29 cellular contexts compared by ENCODE assay signal in the genomic region with DNA sequence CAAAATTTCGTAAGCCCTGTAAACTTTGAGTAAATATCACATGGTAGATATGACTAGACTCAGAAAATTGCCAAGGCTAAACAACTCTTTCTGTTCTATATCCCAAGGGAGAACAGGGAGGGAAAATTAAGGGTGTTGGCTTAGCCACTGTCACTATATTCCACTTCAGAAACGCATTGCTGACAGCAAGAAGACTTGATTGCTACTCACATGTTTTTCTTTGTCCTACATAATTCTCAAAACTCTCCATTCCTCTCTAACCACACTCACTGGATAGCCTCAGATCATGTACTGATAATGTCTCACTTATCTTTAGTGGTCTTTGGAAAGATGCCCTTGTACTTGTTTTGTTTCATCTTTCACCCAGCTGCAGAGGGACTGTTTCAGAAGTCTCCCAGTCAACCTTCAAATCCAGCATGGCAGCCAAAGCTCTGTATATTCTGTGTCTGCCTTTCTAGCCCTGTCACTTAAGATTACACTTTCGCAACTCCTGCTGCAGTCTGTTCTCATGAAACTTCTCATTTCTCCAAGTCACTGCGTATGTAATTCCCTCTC.
DNase-seq lines count a peak whose midpoint lies in the region; ATAC-seq, FAIRE-seq and TF ChIP-seq lines count a peak whose summit lies in the region.
"Had no signal": no experiment of that assay in that cellular context is flagged by ENCODE, and none has a peak within 500 bp of the region (broad histone marks: within the 10 kb centered on the region; RNA-seq: fewer than 3 reads in every experiment).

No MANE protein-coding gene starts in this region.

- H3K36me3 Mint-ChIP-seq in astrocyte (ENCODE audit: low read depth, unreplicated experiment) = no peaks in the 10 kb centered on the region
- H3K36me3 Mint-ChIP-seq in activated naive CD8-positive, alpha-beta T cell treated with anti-CD3 and anti-CD28 coated beads, Interleukin-2, amount 50 U/mL, for 24 hours (ENCODE audit: low read depth) = no peaks in the 10 kb centered on the region
- H3K36me3 Mint-ChIP-seq: activated naive CD4-positive, alpha-beta T cell treated with anti-CD3 and anti-CD28 coated beads, Interleukin-2, amount 50 U/mL, for 72 hours; brain; CD4-positive, CD25-positive, alpha-beta regulatory T cell; stimulated activated naive B cell treated with anti-CD40 and anti-IgM and Interleukin-4, amounts not matched to agents 10 μg/mL and 1 μg/mL and 100 μg/mL, for 72 hours; T-cell had no signal

- DNase-seq in AG08395 (ENCODE audit: low spot score) = peak; percentile 9
- peak; percentile 15 for DNase-seq in HS-27A (ENCODE audit: low read depth)
- peak; percentile 26 for DNase-seq in astrocyte (ENCODE audit: low read depth)
- DNase-seq in fibroblast of pulmonary artery (ENCODE audit: low read depth) = peak; percentile 62
- DNase-seq in stimulated activated naive CD4-positive, alpha-beta T cell treated with Interleukin-2 at 50 U/mL for 16 hours (lab: John Stamatoyannopoulos, UW) = no peak
- DNase-seq in activated naive CD4-positive, alpha-beta T cell treated with Interleukin-2 at 50 U/mL for 16 hours = no peak
- no peak for DNase-seq in activated naive CD8-positive, alpha-beta T cell treated with anti-CD3 and anti-CD28 coated beads, Interleukin-2, amount 50 U/mL, for 24 hours
- DNase-seq in activated CD4-positive, CD25-positive, alpha-beta regulatory T cell treated with anti-CD3 and anti-CD28 coated beads, Interleukin-2, amount 50 U/mL, for 72 hours = no peak
- DNase-seq: CD4-positive, CD25-positive, alpha-beta regulatory T cell; cortex of kidney; DMS 273 treated with DMSO at 0.1 percent for 48 hours; GOT3; KBM-7; NCI-H1105; NCI-H2081; NCI-H69; nephron progenitor cell; sigmoid colon; stimulated activated CD4-positive, alpha-beta T cell treated with anti-CD3 and anti-CD28 coated beads, Interleukin-1b, Interleukin-23, amount 100 ng/mL, for 48 hours; stimulated activated naive B cell treated with anti-CD40 and anti-IgM and Interleukin-4, amounts not matched to agents 10 μg/mL and 1 μg/mL and 100 μg/mL, for 72 hours; T-cell; thyroid gland had no signal

- no peak overlapping the region for H3K4me3 ChIP-seq in astrocyte (ENCODE audit: insufficient read depth, low read depth, low read length)
- H3K4me3 ChIP-seq in fibroblast of pulmonary artery (replicated peaks; ENCODE audit: low read depth, low read length) = no peak overlapping the region
- H3K4me3 ChIP-seq: sigmoid colon, thyroid gland had no signal

- TF ChIP-seq CTCF in astrocyte (IDR thresholded peaks at IDR 0.05; ENCODE audit: insufficient read depth, low read depth, low read length) (no peak), fibroblast of pulmonary artery (IDR thresholded peaks at IDR 0.05; ENCODE audit: low read length, missing control alignments) (no peak)

- H3K9ac ChIP-seq in astrocyte (ENCODE audit: low read length) = no peak overlapping the region

- H3K27me3 Mint-ChIP-seq in astrocyte (ENCODE audit: low read depth, unreplicated experiment) = peaks cover 3% of the 10 kb centered on the region
- H3K27me3 Mint-ChIP-seq in activated naive CD8-positive, alpha-beta T cell treated with anti-CD3 and anti-CD28 coated beads, Interleukin-2, amount 50 U/mL, for 24 hours = no peaks in the 10 kb centered on the region
- H3K27me3 Mint-ChIP-seq: brain; CD4-positive, CD25-positive, alpha-beta regulatory T cell; T-cell had no signal

- H3K9me3 Mint-ChIP-seq in astrocyte (ENCODE audit: unreplicated experiment) = no peaks in the 10 kb centered on the region
- H3K9me3 Mint-ChIP-seq in activated naive CD8-positive, alpha-beta T cell treated with anti-CD3 and anti-CD28 coated beads, Interleukin-2, amount 50 U/mL, for 24 hours = peaks cover 12% of the 10 kb centered on the region
- H3K9me3 Mint-ChIP-seq: nephron progenitor cell had no signal

- no peaks in the 10 kb centered on the region for H3K27me3 ChIP-seq in astrocyte (ENCODE audit: insufficient read depth, low read length)
- H3K27me3 ChIP-seq: sigmoid colon, thyroid gland had no signal

- H3K4me2 ChIP-seq in astrocyte (ENCODE audit: low read length) = no peak overlapping the region

- no peaks in the 10 kb centered on the region for H4K20me1 ChIP-seq in astrocyte (ENCODE audit: insufficient read depth, low read length)

- no peaks in the 10 kb centered on the region for H3K36me3 ChIP-seq in astrocyte (ENCODE audit: insufficient read depth, low read length)
- H3K36me3 ChIP-seq: sigmoid colon, thyroid gland had no signal

- H3K27ac ChIP-seq in astrocyte (ENCODE audit: low read depth, low read length) = no peak overlapping the region
- H3K27ac ChIP-seq: sigmoid colon, thyroid gland had no signal

- ATAC-seq in activated naive CD8-positive, alpha-beta T cell treated with anti-CD3 and anti-CD28 coated beads, Interleukin-2, amount 50 U/mL, for 24 hours = no peak
- ATAC-seq: activated naive CD4-positive, alpha-beta T cell treated with anti-CD3 and anti-CD28 coated beads, Interleukin-2, amount 50 U/mL, for 72 hours; Right ventricle myocardium inferior; stimulated activated naive B cell treated with anti-CD40 and anti-IgM and Interleukin-4, amounts not matched to agents 10 μg/mL and 1 μg/mL and 100 μg/mL, for 72 hours; T-cell had no signal

- no peak overlapping the region for H3K4me3 Mint-ChIP-seq in astrocyte (ENCODE audit: unreplicated experiment)
- no peak overlapping the region for H3K4me3 Mint-ChIP-seq in activated naive CD8-positive, alpha-beta T cell treated with anti-CD3 and anti-CD28 coated beads, Interleukin-2, amount 50 U/mL, for 24 hours
- H3K4me3 Mint-ChIP-seq: brain; CD4-positive, CD25-positive, alpha-beta regulatory T cell; nephron progenitor cell; stimulated activated naive B cell treated with anti-CD40 and anti-IgM and Interleukin-4, amounts not matched to agents 10 μg/mL and 1 μg/mL and 100 μg/mL, for 72 hours; T-cell had no signal

- peaks cover 6% of the 10 kb centered on the region for H3K4me1 Mint-ChIP-seq in astrocyte (ENCODE audit: low read depth, unreplicated experiment)
- no peaks in the 10 kb centered on the region for H3K4me1 Mint-ChIP-seq in activated naive CD8-positive, alpha-beta T cell treated with anti-CD3 and anti-CD28 coated beads, Interleukin-2, amount 50 U/mL, for 24 hours
- H3K4me1 Mint-ChIP-seq: brain; nephron progenitor cell; stimulated activated naive B cell treated with anti-CD40 and anti-IgM and Interleukin-4, amounts not matched to agents 10 μg/mL and 1 μg/mL and 100 μg/mL, for 72 hours; T-cell had no signal

- H2AFZ ChIP-seq in astrocyte (ENCODE audit: low read depth, low read length) = no peak overlapping the region

- no peak for FAIRE-seq in astrocyte (lab: Jason Lieb, UNC)
- FAIRE-seq: endothelial cell of umbilical vein, GM12892, GM19239, TTC549 had no signal

- no peaks in the 10 kb centered on the region for H3K4me1 ChIP-seq in astrocyte (ENCODE audit: insufficient read depth, low read length)
- H3K4me1 ChIP-seq: sigmoid colon, thyroid gland had no signal

- no peaks in the 10 kb centered on the region for H3K79me2 ChIP-seq in astrocyte (ENCODE audit: insufficient read depth, low read length)

- H3K9me3 ChIP-seq in astrocyte (ENCODE audit: insufficient read depth, low read depth, low read length) = no peaks in the 10 kb centered on the region
- H3K9me3 ChIP-seq: sigmoid colon, thyroid gland had no signal

- no peak overlapping the region for H3K27ac Mint-ChIP-seq in astrocyte (ENCODE audit: unreplicated experiment)
- no peak overlapping the region for H3K27ac Mint-ChIP-seq in activated naive CD8-positive, alpha-beta T cell treated with anti-CD3 and anti-CD28 coated beads, Interleukin-2, amount 50 U/mL, for 24 hours
- H3K27ac Mint-ChIP-seq: activated naive CD4-positive, alpha-beta T cell treated with anti-CD3 and anti-CD28 coated beads, Interleukin-2, amount 50 U/mL, for 72 hours; brain; nephron progenitor cell; stimulated activated naive B cell treated with anti-CD40 and anti-IgM and Interleukin-4, amounts not matched to agents 10 μg/mL and 1 μg/mL and 100 μg/mL, for 72 hours; T-cell had no signal

Comparison
In these comparisons a context has a peak if more than half of its experiments do, and no peak if none do; other contexts are left out.
1. DNase-seq: peak in AG08395 (single experiment), HS-27A (single experiment), astrocyte (single experiment) and fibroblast of pulmonary artery (single experiment); none in stimulated activated naive CD4-positive, alpha-beta T cell treated with Interleukin-2 at 50 U/mL for 16 hours (single experiment), activated naive CD4-positive, alpha-beta T cell treated with Interleukin-2 at 50 U/mL for 16 hours (single experiment), activated naive CD8-positive, alpha-beta T cell treated with anti-CD3 and anti-CD28 coated beads, Interleukin-2, amount 50 U/mL, for 24 hours (single experiment) and activated CD4-positive, CD25-positive, alpha-beta regulatory T cell treated with anti-CD3 and anti-CD28 coated beads, Interleukin-2, amount 50 U/mL, for 72 hours (single experiment).